Comparison of ENCODE assay signal across 8 cellular contexts in genomic region chr10:114471906-114472873, GRCh38.
DNase-seq lines count a peak whose midpoint lies in the region; ATAC-seq and TF ChIP-seq lines count a peak whose summit lies in the region.

No MANE protein-coding gene starts in this region.

- H3K27ac Mint-ChIP-seq in activated naive CD8-positive, alpha-beta T cell = peak overlapping the region; percentile 81
- no peak overlapping the region for H3K27ac Mint-ChIP-seq in chondrocyte (ENCODE audit: unreplicated experiment)

- H3K36me3 ChIP-seq in mucosa of stomach (ENCODE audit: control insufficient read depth, insufficient read depth, low read length) = peaks cover 8% of the 10 kb centered on the region

- ATAC-seq in HG03139 (IDR thresholded peaks at IDR 0.05; ENCODE audit: unreplicated experiment) (no peak), HG02870 (IDR thresholded peaks at IDR 0.05; ENCODE audit: unreplicated experiment) (no peak)

- no peaks in the 10 kb centered on the region for H3K27me3 ChIP-seq in mucosa of stomach (ENCODE audit: control insufficient read depth, insufficient read depth, low read length)

- no peaks in the 10 kb centered on the region for H3K9me3 Mint-ChIP-seq in activated naive CD8-positive, alpha-beta T cell (ENCODE audit: low read depth)
- H3K9me3 Mint-ChIP-seq in chondrocyte (ENCODE audit: low read depth) = no peaks in the 10 kb centered on the region

- TF ChIP-seq CTCF in LNCaP clone FGC (IDR thresholded peaks at IDR 0.05; ENCODE audit: control insufficient read depth, extremely low read depth, insufficient read depth) = no peak
- TF ChIP-seq CTCF in chondrocyte (IDR thresholded peaks at IDR 0.05) = no peak

- peak; percentile 65 for DNase-seq in G401 (ENCODE audit: low spot score)
- DNase-seq in LNCaP clone FGC (ENCODE audit: low read depth) = peak; percentile 64
- no peak for DNase-seq in NCI-H1105 (lab: John Stamatoyannopoulos, UW)
- DNase-seq in chondrocyte (ENCODE audit: low spot score) = no peak

- no peaks in the 10 kb centered on the region for H3K27me3 Mint-ChIP-seq in activated naive CD8-positive, alpha-beta T cell
- H3K27me3 Mint-ChIP-seq in chondrocyte (ENCODE audit: low read depth) = no peaks in the 10 kb centered on the region

- in situ Hi-C loops in G401 (cut with HindIII; ENCODE audit: low sequenced_read_pairs) = no loop called here

- peak overlapping the region; percentile 0 for H3K9ac ChIP-seq in mucosa of stomach (ENCODE audit: low read length)

- peaks cover 53% of the 10 kb centered on the region for H3K4me1 Mint-ChIP-seq in activated naive CD8-positive, alpha-beta T cell (ENCODE audit: low read depth)
- H3K4me1 Mint-ChIP-seq in chondrocyte (ENCODE audit: low read depth) = peaks cover 3% of the 10 kb centered on the region

- H3K9me3 ChIP-seq in mucosa of stomach (ENCODE audit: control insufficient read depth, low read length) = no peaks in the 10 kb centered on the region

- H3K4me3 Mint-ChIP-seq in activated naive CD8-positive, alpha-beta T cell = no peak overlapping the region
- no peak overlapping the region for H3K4me3 Mint-ChIP-seq in chondrocyte (ENCODE audit: unreplicated experiment)

- no peak overlapping the region for H3K4me3 ChIP-seq in LNCaP clone FGC (ENCODE audit: low read depth, low read length)
- H3K4me3 ChIP-seq in mucosa of stomach (ENCODE audit: low read length) = no peak overlapping the region

- H3K4me1 ChIP-seq in mucosa of stomach (ENCODE audit: control insufficient read depth, insufficient read depth, low read length) = peaks cover 31% of the 10 kb centered on the region

- peaks cover 6% of the 10 kb centered on the region for H3K36me3 Mint-ChIP-seq in activated naive CD8-positive, alpha-beta T cell
- no peaks in the 10 kb centered on the region for H3K36me3 Mint-ChIP-seq in chondrocyte (ENCODE audit: low read depth)

Comparison
In these comparisons a context has a peak if more than half of its experiments do, and no peak if none do; other contexts are left out.
1. DNase-seq: peak in G401 (single experiment) and LNCaP clone FGC (single experiment); none in NCI-H1105 (single experiment) and chondrocyte (single experiment).